Comparison of ENCODE assay signal across 19 cellular contexts in the genomic region with DNA sequence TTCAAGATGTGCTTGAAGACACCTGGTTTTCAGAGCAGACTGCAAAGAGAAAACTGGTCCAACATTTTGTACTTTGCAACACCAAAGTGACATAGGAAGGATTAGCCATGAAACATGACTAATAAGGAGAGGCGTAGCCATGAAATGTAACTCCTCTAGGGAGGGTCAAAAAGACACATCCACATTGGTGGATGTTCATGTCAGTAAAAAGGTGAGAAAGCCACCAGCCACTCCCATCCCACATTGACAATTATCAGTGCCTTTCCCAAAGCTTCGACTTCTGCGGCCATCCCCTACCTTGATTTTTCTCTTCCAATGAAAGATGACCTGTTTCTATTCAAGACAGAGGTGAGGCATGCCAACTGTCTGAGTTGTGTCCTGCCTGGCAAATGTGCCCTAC.
"Had no signal": no experiment of that assay in that cellular context is flagged by ENCODE, and none has a peak within 500 bp of the region (broad histone marks: within the 10 kb centered on the region; RNA-seq: fewer than 3 reads in every experiment).

No MANE protein-coding gene starts in this region.

- H3K36me3 ChIP-seq: brain microvascular endothelial cell, esophagus squamous epithelium, sigmoid colon, spleen, tibial artery had no signal

- H3K27ac ChIP-seq: brain microvascular endothelial cell, esophagus squamous epithelium, sigmoid colon, spleen, tibial artery had no signal

- H3K9me3 ChIP-seq: esophagus squamous epithelium, sigmoid colon, spleen, tibial artery had no signal

- H3K4me3 ChIP-seq: esophagus squamous epithelium, sigmoid colon, spleen, tibial artery had no signal

- DNase-seq: activated CD4-positive, alpha-beta T cell treated with anti-CD3 and anti-CD28 coated beads, Interleukin-2, amount 50 U/mL, for 1 hour; activated CD8-positive, alpha-beta memory T cell treated with anti-CD3 and anti-CD28 coated beads, Interleukin-2, amount 50 U/mL, for 4 hours; activated effector memory CD4-positive, alpha-beta T cell treated with Interleukin-2 at 50 U/mL for 16 hours; activated naive CD4-positive, alpha-beta T cell treated with anti-CD3 and anti-CD28 coated beads, Interleukin-2, amount 10 ng/mL, durations not matched to agents 7 days and 5 days; activated T-cell treated with anti-CD3 and anti-CD28 coated beads, Interleukin-2, amount 50 U/mL, for 48 hours; aorta; brain microvascular endothelial cell; cortex of kidney; effector CD4-positive, alpha-beta T cell; esophagus squamous epithelium; foreskin fibroblast; nephron progenitor cell; nucleus accumbens; posterior cingulate gyrus; sigmoid colon; spleen; stimulated activated CD8-positive, alpha-beta memory T cell treated with anti-CD3 and anti-CD28 coated beads, Interleukin-4, amount 100 ng/mL, for 48 hours; stimulated activated naive CD4-positive, alpha-beta T cell; tibial artery had no signal

- H3K4me1 ChIP-seq: esophagus squamous epithelium, spleen, tibial artery had no signal

- H3K27me3 ChIP-seq: brain microvascular endothelial cell, sigmoid colon, spleen, tibial artery had no signal
